In the genomic region with DNA sequence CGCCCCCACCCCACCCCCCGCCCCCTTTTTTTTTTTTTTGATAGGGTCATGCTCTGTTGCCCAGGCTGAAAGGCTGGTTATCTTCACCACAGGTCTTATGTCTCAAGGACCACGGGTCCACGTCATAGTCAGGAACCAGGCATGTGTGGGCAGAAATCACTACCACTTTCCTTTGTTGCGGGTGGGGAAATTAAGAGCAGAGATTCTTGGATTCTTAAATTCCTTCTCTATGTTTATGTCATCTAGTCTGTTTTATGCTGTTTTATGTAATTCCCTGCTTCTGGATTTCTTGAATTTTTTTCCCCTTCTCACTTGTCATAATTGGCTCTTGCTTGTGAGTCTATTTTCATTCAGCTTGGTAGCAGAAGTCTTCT, we compare ENCODE assay signal across 25 cellular contexts. TPM values are rescaled to one million over a fixed set of nuclear protein-coding genes. Genes with fewer than 3 reads are reported as not detected.
DNase-seq lines count a peak whose midpoint lies in the region; ATAC-seq and TF ChIP-seq lines count a peak whose summit lies in the region.
"Had no signal": no experiment of that assay in that cellular context is flagged by ENCODE, and none has a peak within 500 bp of the region (broad histone marks: within the 10 kb centered on the region; RNA-seq: fewer than 3 reads in every experiment).

No MANE protein-coding gene starts in this region.

- H3K4me3 ChIP-seq in prostate gland, result no peak overlapping the region
- H3K4me3 ChIP-seq: adrenal gland, cardiac muscle cell, Peyer's patch, tibial nerve had no signal

- intact Hi-C loops in prostate gland (cut with DNase I), result no loop called here

- no peak overlapping the region for H4K8ac ChIP-seq in H9 (replicated peaks; ENCODE audit: insufficient read length, low read depth, low read length)

- H3K9me3 ChIP-seq in H9 (ENCODE audit: control insufficient read depth, low read depth, low read length) (no peaks in the 10 kb centered on the region), prostate gland (no peaks in the 10 kb centered on the region)
- H3K9me3 ChIP-seq: adrenal gland, Peyer's patch, tibial nerve had no signal

- H3K79me1 ChIP-seq in H9 (ENCODE audit: insufficient read depth, low read depth, low read length, poor library complexity, severe bottlenecking), result no peaks in the 10 kb centered on the region

- H3K4me1 Mint-ChIP-seq in activated naive CD4-positive, alpha-beta T cell treated with anti-CD3 and anti-CD28 coated beads, Interleukin-2, amount 50 U/mL, for 24 hours, result peaks cover 3% of the 10 kb centered on the region
- peaks cover 12 to 23% of the 10 kb centered on the region in 2 donors for H3K4me1 Mint-ChIP-seq in stimulated activated naive B cell treated with anti-CD40 and anti-IgM and Interleukin-4, amounts not matched to agents 10 μg/mL and 1 μg/mL and 100 μg/mL, for 72 hours
- no peaks in the 10 kb centered on the region for H3K4me1 Mint-ChIP-seq in H9
- H3K4me1 Mint-ChIP-seq: activated CD8-positive, alpha-beta memory T cell treated with anti-CD3 and anti-CD28 coated beads, Interleukin-2, amount 10 ng/mL, durations not matched to agents 7 days and 5 days; WTC11 had no signal

- WGBS in H9 (ENCODE audit: extremely low coverage, insufficient read length, low lambda C conversion rate), result no CpG with 5 or more reads among the region's 5 CpGs
- 91% methylated on average over 5 of the region's 5 CpGs for WGBS in prostate gland

- peaks cover 4 to 24% of the 10 kb centered on the region in 2 donors for H3K36me3 ChIP-seq in prostate gland

- no peak for TF ChIP-seq POLR2A in prostate gland (IDR thresholded peaks at IDR 0.05)

- H4K91ac ChIP-seq in H9 (ENCODE audit: insufficient read length, low read depth, low read length), result no peak overlapping the region

- H2BK20ac ChIP-seq in H9 (ENCODE audit: low read depth, low read length, poor library complexity, severe bottlenecking), result no peak overlapping the region

- H4K20me1 ChIP-seq in H9 (ENCODE audit: control insufficient read depth, insufficient read depth, insufficient read length), result no peaks in the 10 kb centered on the region

- no peak for ATAC-seq in activated naive CD4-positive, alpha-beta T cell treated with anti-CD3 and anti-CD28 coated beads, Interleukin-2, amount 50 U/mL, for 72 hours
- ATAC-seq in stimulated activated naive B cell treated with anti-CD40 and anti-IgM and Interleukin-4, amounts not matched to agents 10 μg/mL and 1 μg/mL and 100 μg/mL, for 72 hours (replicated peaks), result peak; percentile 46 to 66
- ATAC-seq: activated CD8-positive, alpha-beta memory T cell treated with anti-CD3 and anti-CD28 coated beads, Interleukin-2, amount 10 ng/mL, durations not matched to agents 7 days and 5 days; WTC11 had no signal

- no peak overlapping the region for H3K56ac ChIP-seq in H9 (ENCODE audit: insufficient read length, low read depth, low read length)

- H4K5ac ChIP-seq in H9 (ENCODE audit: insufficient read length, low read depth, low read length), result no peak overlapping the region

- peaks cover 16% of the 10 kb centered on the region for H3K36me3 Mint-ChIP-seq in activated naive CD4-positive, alpha-beta T cell treated with anti-CD3 and anti-CD28 coated beads, Interleukin-2, amount 50 U/mL, for 24 hours
- H3K36me3 Mint-ChIP-seq in activated naive CD4-positive, alpha-beta T cell treated with anti-CD3 and anti-CD28 coated beads, Interleukin-2, amount 50 U/mL, for 72 hours, result peaks cover 0 to 4% of the 10 kb centered on the region in 2 donors
- peaks cover 26 to 69% of the 10 kb centered on the region in 2 donors for H3K36me3 Mint-ChIP-seq in stimulated activated naive B cell treated with anti-CD40 and anti-IgM and Interleukin-4, amounts not matched to agents 10 μg/mL and 1 μg/mL and 100 μg/mL, for 72 hours
- peaks cover 34 to 83% (median 71%) of the 10 kb centered on the region in 3 experiments; a peak in 6 of 7 replicates for H3K36me3 Mint-ChIP-seq in H9 (ENCODE audit: insufficient read depth in 1 of 3, low read depth in 3 of 3)

- H3K27ac ChIP-seq in H9 (ENCODE audit: insufficient read length, low read depth, low read length) (no peak overlapping the region), prostate gland (no peak overlapping the region)
- H3K27ac ChIP-seq: adrenal gland, cardiac muscle cell, foreskin keratinocyte, Peyer's patch, tibial nerve had no signal

- no peak overlapping the region for H3K18ac ChIP-seq in H9 (ENCODE audit: insufficient read length, low read depth, low read length)

- TF ChIP-seq CTCF in H9 (conservative IDR thresholded peaks at IDR 0.05) (no peak), prostate gland (IDR thresholded peaks at IDR 0.05) (no peak)

- no peak overlapping the region for H2BK120ac ChIP-seq in H9 (ENCODE audit: low read depth, low read length, poor library complexity, severe bottlenecking)

- DNase-seq in activated naive CD4-positive, alpha-beta T cell treated with anti-CD3 and anti-CD28 coated beads, Interleukin-2, amount 50 U/mL, for 72 hours (ENCODE audit: low spot score in 2 of 2), result no peak
- peak; percentile 51 for DNase-seq in NCI-H2227 (lab: John Stamatoyannopoulos, UW; ENCODE audit: unreplicated experiment)
- DNase-seq in fibroblast of peridontal ligament (ENCODE audit: extremely low read depth), result peak; percentile 54
- no peak for DNase-seq in stimulated activated naive B cell treated with anti-CD40 and anti-IgM and Interleukin-4, amounts not matched to agents 10 μg/mL and 1 μg/mL and 100 μg/mL, for 72 hours
- DNase-seq in H9, result no peak
- no peak for DNase-seq in prostate gland (ENCODE audit: low spot score)
- no peak for DNase-seq in nucleus accumbens (lab: John Stamatoyannopoulos, UW)
- DNase-seq: activated CD8-positive, alpha-beta memory T cell treated with anti-CD3 and anti-CD28 coated beads, Interleukin-2, amount 10 ng/mL, durations not matched to agents 7 days and 5 days; activated effector memory CD4-positive, alpha-beta T cell treated with Interleukin-2 at 50 U/mL for 16 hours; adrenal gland; CD4-positive, alpha-beta T cell; DMS53; GF-D8; hippocampal formation; Kasumi-1; NCI-H1048; NCI-H2029 treated with DMSO at 0.1 percent for 48 hours; NCI-H510A; Peyer's patch; stimulated activated naive CD4-positive, alpha-beta T cell treated with Interleukin-2 at 50 U/mL for 16 hours had no signal

- no peak overlapping the region for H3K4ac ChIP-seq in H9 (ENCODE audit: low read depth, low read length)

- H3K79me2 ChIP-seq in H9 (ENCODE audit: insufficient read depth, low read length), result no peaks in the 10 kb centered on the region; the same call in 1 of the 2 replicates

- H3K27me3 ChIP-seq in H9 (ENCODE audit: insufficient read depth, low read length), result no peaks in the 10 kb centered on the region
- no peaks in the 10 kb centered on the region for H3K27me3 ChIP-seq in prostate gland (replicated peaks; ENCODE audit: insufficient read depth)
- H3K27me3 ChIP-seq: adrenal gland, cardiac muscle cell, foreskin keratinocyte, Peyer's patch, tibial nerve had no signal

- H2BK15ac ChIP-seq in H9 (ENCODE audit: low read depth, low read length), result no peak overlapping the region

- no peak overlapping the region for H3K23ac ChIP-seq in H9 (ENCODE audit: insufficient read length, low read depth, low read length)

- H3K23me2 ChIP-seq in H9 (ENCODE audit: insufficient read length, low read depth, low read length, poor library complexity, severe bottlenecking), result no peaks in the 10 kb centered on the region

- no peak overlapping the region for H2AFZ ChIP-seq in H9 (ENCODE audit: low read length)

- H3T11ph ChIP-seq in H9 (ENCODE audit: low read length), result no peak overlapping the region

- no peak overlapping the region for H3K4me2 ChIP-seq in H9 (ENCODE audit: insufficient read depth, insufficient read length, low read length)

- no peaks in the 10 kb centered on the region for H3K9me3 Mint-ChIP-seq in activated naive CD4-positive, alpha-beta T cell treated with anti-CD3 and anti-CD28 coated beads, Interleukin-2, amount 50 U/mL, for 24 hours
- no peaks in the 10 kb centered on the region for H3K9me3 Mint-ChIP-seq in activated naive CD4-positive, alpha-beta T cell treated with anti-CD3 and anti-CD28 coated beads, Interleukin-2, amount 50 U/mL, for 72 hours
- H3K9me3 Mint-ChIP-seq in stimulated activated naive B cell treated with anti-CD40 and anti-IgM and Interleukin-4, amounts not matched to agents 10 μg/mL and 1 μg/mL and 100 μg/mL, for 72 hours, result no peaks in the 10 kb centered on the region
- no peaks in the 10 kb centered on the region for H3K9me3 Mint-ChIP-seq in H9
- H3K9me3 Mint-ChIP-seq: CD4-positive, alpha-beta T cell; WTC11 had no signal

- H3K27me3 Mint-ChIP-seq in activated naive CD4-positive, alpha-beta T cell treated with anti-CD3 and anti-CD28 coated beads, Interleukin-2, amount 50 U/mL, for 24 hours, result no peaks in the 10 kb centered on the region
- no peaks in the 10 kb centered on the region for H3K27me3 Mint-ChIP-seq in stimulated activated naive B cell treated with anti-CD40 and anti-IgM and Interleukin-4, amounts not matched to agents 10 μg/mL and 1 μg/mL and 100 μg/mL, for 72 hours
- H3K27me3 Mint-ChIP-seq in H9 (ENCODE audit: low read depth), result no peaks in the 10 kb centered on the region
- H3K27me3 Mint-ChIP-seq: activated CD8-positive, alpha-beta memory T cell treated with anti-CD3 and anti-CD28 coated beads, Interleukin-2, amount 10 ng/mL, durations not matched to agents 7 days and 5 days; CD4-positive, alpha-beta T cell had no signal

- H3K4me1 ChIP-seq in H9 (ENCODE audit: insufficient read depth, low read length) (no peaks in the 10 kb centered on the region), prostate gland (replicated peaks) (no peaks in the 10 kb centered on the region)
- H3K4me1 ChIP-seq: adrenal gland, foreskin keratinocyte, Peyer's patch, tibial nerve had no signal

- no peak overlapping the region for H3K9ac ChIP-seq in H9 (ENCODE audit: extremely low read depth, insufficient read length, low read length)

- H2BK12ac ChIP-seq in H9 (ENCODE audit: insufficient read length, low read depth, low read length), result no peak overlapping the region

- H2BK5ac ChIP-seq in H9 (ENCODE audit: insufficient read length, low read length), result no peak overlapping the region

- no peak overlapping the region for H3K14ac ChIP-seq in H9 (ENCODE audit: insufficient read depth, low read length)

- H3K27ac Mint-ChIP-seq in activated naive CD4-positive, alpha-beta T cell treated with anti-CD3 and anti-CD28 coated beads, Interleukin-2, amount 50 U/mL, for 24 hours, result peak overlapping the region; percentile 10
- H3K27ac Mint-ChIP-seq in activated naive CD4-positive, alpha-beta T cell treated with anti-CD3 and anti-CD28 coated beads, Interleukin-2, amount 50 U/mL, for 72 hours, result peak overlapping the region in 1 of 2 donors; percentile 84
- H3K27ac Mint-ChIP-seq in stimulated activated naive B cell treated with anti-CD40 and anti-IgM and Interleukin-4, amounts not matched to agents 10 μg/mL and 1 μg/mL and 100 μg/mL, for 72 hours, result peak overlapping the region; percentile 14
- H3K27ac Mint-ChIP-seq in H9, result no peak overlapping the region
- H3K27ac Mint-ChIP-seq: activated CD8-positive, alpha-beta memory T cell treated with anti-CD3 and anti-CD28 coated beads, Interleukin-2, amount 10 ng/mL, durations not matched to agents 7 days and 5 days; WTC11 had no signal

- no peak overlapping the region for H2AK5ac ChIP-seq in H9 (ENCODE audit: insufficient read length, low read length)

- H3K4me3 Mint-ChIP-seq in activated naive CD4-positive, alpha-beta T cell treated with anti-CD3 and anti-CD28 coated beads, Interleukin-2, amount 50 U/mL, for 24 hours, result no peak overlapping the region
- H3K4me3 Mint-ChIP-seq in stimulated activated naive B cell treated with anti-CD40 and anti-IgM and Interleukin-4, amounts not matched to agents 10 μg/mL and 1 μg/mL and 100 μg/mL, for 72 hours, result no peak overlapping the region
- H3K4me3 Mint-ChIP-seq in H9, result no peak overlapping the region
- H3K4me3 Mint-ChIP-seq: activated CD8-positive, alpha-beta memory T cell treated with anti-CD3 and anti-CD28 coated beads, Interleukin-2, amount 10 ng/mL, durations not matched to agents 7 days and 5 days; CD4-positive, alpha-beta T cell; WTC11 had no signal

RNA-seq across cellular contexts. Expression of gene PLCG1, which starts 25.8 kb away (rescaled TPM):
- 100 to 1,000 TPM; 153 to 348 TPM for total RNA-seq in activated naive CD4-positive, alpha-beta T cell treated with anti-CD3 and anti-CD28 coated beads, Interleukin-2, amount 50 U/mL, for 72 hours
- total RNA-seq in H9 (2021), result 161 and 171 TPM in 2 replicates
- 100 to 1,000 TPM in 1 of 2 donors, 10 to 100 TPM in 1; 67.9 to 129 TPM for total RNA-seq in prostate gland

Comparison
In these comparisons a context has a peak if more than half of its experiments do, and no peak if none do; other contexts are left out.
1. H3K27ac Mint-ChIP-seq: peak in activated naive CD4-positive, alpha-beta T cell treated with anti-CD3 and anti-CD28 coated beads, Interleukin-2, amount 50 U/mL, for 24 hours (single experiment) and stimulated activated naive B cell treated with anti-CD40 and anti-IgM and Interleukin-4, amounts not matched to agents 10 μg/mL and 1 μg/mL and 100 μg/mL, for 72 hours (single experiment); none in H9 (0 of 3).
2. ATAC-seq: peak in stimulated activated naive B cell treated with anti-CD40 and anti-IgM and Interleukin-4, amounts not matched to agents 10 μg/mL and 1 μg/mL and 100 μg/mL, for 72 hours (2 of 2); none in activated naive CD4-positive, alpha-beta T cell treated with anti-CD3 and anti-CD28 coated beads, Interleukin-2, amount 50 U/mL, for 72 hours (0 of 2).
3. DNase-seq: peak in NCI-H2227 (single experiment) and fibroblast of peridontal ligament (single experiment); none in activated naive CD4-positive, alpha-beta T cell treated with anti-CD3 and anti-CD28 coated beads, Interleukin-2, amount 50 U/mL, for 72 hours (0 of 2), stimulated activated naive B cell treated with anti-CD40 and anti-IgM and Interleukin-4, amounts not matched to agents 10 μg/mL and 1 μg/mL and 100 μg/mL, for 72 hours (single experiment), H9 (single experiment), prostate gland (single experiment) and nucleus accumbens (0 of 56).